1 cellular context compared by ENCODE assay signal in the genomic region with DNA sequence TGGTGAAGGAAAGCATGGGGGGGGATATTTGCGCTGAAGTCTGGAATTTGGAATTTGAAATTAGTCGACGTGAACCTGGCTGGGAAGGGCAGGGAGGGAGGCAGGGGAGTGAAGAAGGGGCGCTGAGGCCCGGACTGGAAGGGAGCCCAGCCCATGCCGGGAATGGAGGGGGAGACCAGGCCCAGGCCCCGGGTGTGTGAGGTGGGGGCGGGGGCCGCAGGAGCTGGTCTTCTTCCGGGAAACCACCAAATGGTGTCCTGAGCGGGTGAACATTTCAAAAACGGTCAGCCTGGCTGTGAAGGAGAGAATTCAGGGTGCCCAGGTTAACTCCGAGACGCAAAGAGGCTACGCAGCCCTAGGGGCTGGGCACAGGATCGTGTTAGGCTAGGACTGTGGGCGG.
TF ChIP-seq lines count a peak whose summit lies in the region.

No MANE protein-coding gene starts in this region.

TF ChIP-seq in H1, 55 proteins besides CTCF, POLR2A, EP300 and RAD21:
- TF ChIP-seq KDM1A (IDR thresholded peaks at IDR 0.05; ENCODE audit: borderline replicate concordance, low read length) (no peak), SP1 (IDR thresholded peaks at IDR 0.05; ENCODE audit: low read depth, low read length) (no peak), SIN3A (conservative IDR thresholded peaks at IDR 0.05 in 1 of 2, IDR thresholded peaks at IDR 0.05 in 1 of 2; ENCODE audit: low read depth in 1 of 2, low read length in 2 of 2) (no peak), CREB1 (IDR thresholded peaks at IDR 0.05) (no peak), CHD1 (IDR thresholded peaks at IDR 0.05; ENCODE audit: low read depth, low read length) (no peak), NRF1 (IDR thresholded peaks at IDR 0.05; ENCODE audit: low read depth, low read length) (no peak), GABPA (IDR thresholded peaks at IDR 0.05; ENCODE audit: borderline replicate concordance, insufficient read depth, low read length) (no peak), KDM4A (IDR thresholded peaks at IDR 0.05; ENCODE audit: low read depth, low read length, severe bottlenecking) (no peak)
TF ChIP-seq in H1: peak in this region for 0.
